In the genomic region with DNA sequence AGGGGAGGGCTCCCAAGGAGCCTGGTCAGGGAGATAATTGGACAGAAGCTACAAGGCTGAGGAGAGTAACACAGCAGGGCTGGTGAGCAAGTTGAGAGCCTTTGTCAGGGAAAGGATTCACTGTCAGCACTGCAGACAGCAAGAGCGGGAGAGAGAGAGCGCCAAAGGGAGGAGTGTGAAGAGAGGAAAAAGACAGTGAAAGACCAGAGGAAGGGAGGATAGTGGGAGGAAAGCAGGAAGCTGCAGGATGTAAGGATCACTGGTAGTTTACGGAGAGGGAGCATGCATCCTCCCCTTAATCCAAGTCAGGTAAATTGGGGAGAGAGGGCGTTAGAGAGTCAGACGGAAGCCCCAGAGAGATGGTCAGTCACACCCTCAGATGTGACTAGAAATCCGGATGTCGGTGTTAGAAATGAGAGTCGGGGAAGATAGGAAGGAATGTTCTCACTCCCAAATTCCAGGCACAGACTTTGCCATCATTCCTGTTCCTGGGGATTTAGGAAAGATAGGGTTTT, we compare ENCODE assay signal across 11 cellular contexts. TPM values are rescaled to one million over a fixed set of nuclear protein-coding genes. Genes with fewer than 3 reads are reported as not detected.
A peak's percentile ranks its signal among the peaks of the same experiment; 100 is the strongest.
DNase-seq lines count a peak whose midpoint lies in the region; ATAC-seq and TF ChIP-seq lines count a peak whose summit lies in the region.
"Had no signal": no experiment of that assay in that cellular context is flagged by ENCODE, and none has a peak within 500 bp of the region (broad histone marks: within the 10 kb centered on the region; RNA-seq: fewer than 3 reads in every experiment).

No MANE protein-coding gene starts in this region.

- intact Hi-C loops in lower lobe of right lung (cut with DNase I) (no loop called here), stomach (cut with DNase I; ENCODE audit: low total_unique reads) (loop anchor here (5.0 kb wide), 1 partner anchor 119 kb away; no protein-coding TSS in a partner anchor)

- peaks cover 47% of the 10 kb centered on the region for H3K4me1 ChIP-seq in lower lobe of right lung
- peaks cover 5 to 45% (median 22%) of the 10 kb centered on the region in 4 donors for H3K4me1 ChIP-seq in stomach

- H3K36me3 ChIP-seq in lower lobe of right lung, result no peaks in the 10 kb centered on the region
- no peaks in the 10 kb centered on the region for H3K36me3 ChIP-seq in stomach
- H3K36me3 ChIP-seq: BLaER1 treated with 17β-estradiol and CSF1 and Interleukin-3, amounts not matched to agents 10 nM and 100 nM had no signal

- H3K4me3 ChIP-seq in coronary artery, result peak overlapping the region; percentile 49
- H3K4me3 ChIP-seq in lower lobe of right lung, result no peak overlapping the region
- H3K4me3 ChIP-seq in stomach, result no peak overlapping the region
- H3K4me3 ChIP-seq: BLaER1 treated with 17β-estradiol and CSF1 and Interleukin-3, amounts not matched to agents 10 nM and 100 nM had no signal

- TF ChIP-seq EP300 in stomach (IDR thresholded peaks at IDR 0.05), result no peak

- H3K9me3 ChIP-seq in lower lobe of right lung, result no peaks in the 10 kb centered on the region
- no peaks in the 10 kb centered on the region for H3K9me3 ChIP-seq in stomach
- H3K9me3 ChIP-seq: BLaER1 treated with 17β-estradiol and CSF1 and Interleukin-3, amounts not matched to agents 10 nM and 100 nM had no signal

- H3K27me3 ChIP-seq in lower lobe of right lung (ENCODE audit: low read depth), result no peaks in the 10 kb centered on the region
- no peaks in the 10 kb centered on the region for H3K27me3 ChIP-seq in stomach
- H3K27me3 ChIP-seq: BLaER1 treated with 17β-estradiol and CSF1 and Interleukin-3, amounts not matched to agents 10 nM and 100 nM had no signal

- 53 to 60% (median 56%) methylated on average over 8 of the region's 8 CpGs for WGBS in stomach, 5 donors

- TF ChIP-seq CTCF in coronary artery (IDR thresholded peaks at IDR 0.05) (no peak), lower lobe of right lung (IDR thresholded peaks at IDR 0.05) (no peak), stomach (IDR thresholded peaks at IDR 0.05) (no peak)

- no peak for ATAC-seq in lower lobe of right lung
- no peak for ATAC-seq in HG03571 (IDR thresholded peaks at IDR 0.05; ENCODE audit: unreplicated experiment)

- DNase-seq in NCI-H69 (lab: John Stamatoyannopoulos, UW) (peak; percentile 33), coronary artery (ENCODE audit: low spot score) (no peak), lower lobe of right lung (no peak), stomach (no peak)
- DNase-seq in stimulated activated naive CD4-positive, alpha-beta T cell treated with Interleukin-2 at 50 U/mL for 16 hours (lab: John Stamatoyannopoulos, UW), result no peak
- no peak for DNase-seq in effector CD4-positive, alpha-beta T cell
- no peak for DNase-seq in activated CD4-positive, alpha-beta T cell treated with anti-CD3 and anti-CD28 coated beads for 1 hour
- DNase-seq: NCI-H1092, NCI-H510A had no signal

- TF ChIP-seq POLR2A in stomach (IDR thresholded peaks at IDR 0.05), result no peak

- H3K27ac ChIP-seq in coronary artery, result peak overlapping the region; percentile 95
- H3K27ac ChIP-seq in lower lobe of right lung, result peak overlapping the region; percentile 53
- peak overlapping the region in 4 of 5 donors; percentile 58 to 89 (median 72) for H3K27ac ChIP-seq in stomach
- H3K27ac ChIP-seq: BLaER1 treated with 17β-estradiol and CSF1 and Interleukin-3, amounts not matched to agents 10 nM and 100 nM had no signal

RNA-seq across cellular contexts. Expression of gene SPOP, which starts 13.8 kb away (rescaled TPM):
- total RNA-seq in lower lobe of right lung, result 81.8 TPM
- 100 to 1,000 TPM in 2 of 5 donors, 10 to 100 TPM in 3; 17.5 to 309 (median 49.2) TPM for total RNA-seq in stomach
- 10 to 100 TPM; 23.3 to 42.0 (median 30.8) TPM for polyA plus RNA-seq in stomach

RNA-seq across cellular contexts. Expression of gene SLC35B1, which starts 16.0 kb away (rescaled TPM):
- total RNA-seq in lower lobe of right lung, result 38.9 TPM
- total RNA-seq in stomach, result 10 to 100 TPM; 36.2 to 59.8 (median 48.1) TPM
- polyA plus RNA-seq in stomach, result 10 to 100 TPM; 26.3 to 36.2 (median 34.2) TPM
